17 cellular contexts compared by ENCODE assay signal in genomic region chr13:24261566-24261965, GRCh38. TPM values are rescaled to one million over a fixed set of nuclear protein-coding genes. Genes with fewer than 3 reads are reported as not detected.
A peak's percentile ranks its signal among the peaks of the same experiment; 100 is the strongest.
DNase-seq lines count a peak whose midpoint lies in the region; ATAC-seq, FAIRE-seq and TF ChIP-seq lines count a peak whose summit lies in the region.
"Had no signal": no experiment of that assay in that cellular context is flagged by ENCODE, and none has a peak within 500 bp of the region (broad histone marks: within the 10 kb centered on the region; RNA-seq: fewer than 3 reads in every experiment).

No MANE protein-coding gene starts in this region.

- no peak for FAIRE-seq in kidney (lab: Jason Lieb, UNC)

- H3K4me1 ChIP-seq in kidney (ENCODE audit: control insufficient read depth in 1 of 2, insufficient read depth in 1 of 2, low read depth in 1 of 2, low read length in 2 of 2): peaks cover 22 to 25% of the 10 kb centered on the region in 2 donors
- H3K4me1 ChIP-seq: ascending aorta, esophagus squamous epithelium had no signal

- no peaks in the 10 kb centered on the region for H3K9me3 Mint-ChIP-seq in activated T-cell treated with anti-CD3 and anti-CD28 coated beads, Interleukin-2, amount 50 U/mL, for 24 hours
- H3K9me3 Mint-ChIP-seq in activated T-cell treated with anti-CD3 and anti-CD28 coated beads, Interleukin-2, amount 50 U/mL, for 72 hours: no peaks in the 10 kb centered on the region
- H3K9me3 Mint-ChIP-seq: nephron progenitor cell had no signal

- peaks cover 4% of the 10 kb centered on the region in 2 donors for H3K36me3 ChIP-seq in kidney (ENCODE audit: control insufficient read depth in 1 of 2, insufficient read depth in 2 of 2, low read length in 2 of 2)
- H3K36me3 ChIP-seq: ascending aorta, esophagus squamous epithelium, sigmoid colon had no signal

- H3K36me3 Mint-ChIP-seq in activated T-cell treated with anti-CD3 and anti-CD28 coated beads, Interleukin-2, amount 50 U/mL, for 24 hours (ENCODE audit: low read depth): peaks cover 77% of the 10 kb centered on the region
- peaks cover 3 to 14% of the 10 kb centered on the region in 2 donors for H3K36me3 Mint-ChIP-seq in activated T-cell treated with anti-CD3 and anti-CD28 coated beads, Interleukin-2, amount 50 U/mL, for 72 hours (ENCODE audit: insufficient read depth in 2 of 2)

- H3K4me3 Mint-ChIP-seq in activated T-cell treated with anti-CD3 and anti-CD28 coated beads, Interleukin-2, amount 50 U/mL, for 24 hours: peak overlapping the region; percentile 41
- peak overlapping the region; percentile 57 to 89 for H3K4me3 Mint-ChIP-seq in activated T-cell treated with anti-CD3 and anti-CD28 coated beads, Interleukin-2, amount 50 U/mL, for 72 hours
- H3K4me3 Mint-ChIP-seq: nephron progenitor cell had no signal

- H3K27ac ChIP-seq in kidney (ENCODE audit: low read depth in 2 of 2, low read length in 2 of 2): no peak overlapping the region
- H3K27ac ChIP-seq: ascending aorta, esophagus squamous epithelium, hepatocyte, sigmoid colon, stomach had no signal

- no peaks in the 10 kb centered on the region for H3K27me3 Mint-ChIP-seq in activated T-cell treated with anti-CD3 and anti-CD28 coated beads, Interleukin-2, amount 50 U/mL, for 24 hours
- no peaks in the 10 kb centered on the region for H3K27me3 Mint-ChIP-seq in activated T-cell treated with anti-CD3 and anti-CD28 coated beads, Interleukin-2, amount 50 U/mL, for 72 hours (ENCODE audit: low read depth)

- no peaks in the 10 kb centered on the region for H3K9me3 ChIP-seq in kidney (ENCODE audit: control insufficient read depth in 1 of 2, low read length in 2 of 2)
- H3K9me3 ChIP-seq: ascending aorta, esophagus squamous epithelium, sigmoid colon, stomach had no signal

- peaks cover 89% of the 10 kb centered on the region for H3K4me1 Mint-ChIP-seq in activated T-cell treated with anti-CD3 and anti-CD28 coated beads, Interleukin-2, amount 50 U/mL, for 24 hours (ENCODE audit: low read depth)
- H3K4me1 Mint-ChIP-seq in activated T-cell treated with anti-CD3 and anti-CD28 coated beads, Interleukin-2, amount 50 U/mL, for 72 hours (ENCODE audit: low read depth): peaks cover 96% of the 10 kb centered on the region

- H3K4me3 ChIP-seq in kidney (ENCODE audit: low read length in 2 of 2): no peak overlapping the region
- H3K4me3 ChIP-seq: ascending aorta, esophagus squamous epithelium, hepatocyte, sigmoid colon, stomach had no signal

- ATAC-seq in activated T-cell treated with anti-CD3 and anti-CD28 coated beads, Interleukin-2, amount 50 U/mL, for 72 hours (replicated peaks in 1 of 2): no peak
- peak; percentile 36 for ATAC-seq in stimulated activated naive CD8-positive, alpha-beta T cell treated with anti-CD3 and anti-CD28 coated beads, Interleukin-15, Interleukin-2, amounts not matched to agents 100 U/mL and 50 U/mL, for 24 hours
- ATAC-seq in GM21737 (IDR thresholded peaks at IDR 0.05; ENCODE audit: unreplicated experiment) (no peak), GM18517 (IDR thresholded peaks at IDR 0.05; ENCODE audit: unreplicated experiment) (no peak)

- TF ChIP-seq CTCF in kidney (IDR thresholded peaks at IDR 0.05; ENCODE audit: borderline replicate concordance, extremely low read depth, insufficient read depth): no peak

- H3K27ac Mint-ChIP-seq in activated T-cell treated with anti-CD3 and anti-CD28 coated beads, Interleukin-2, amount 50 U/mL, for 24 hours: peak overlapping the region; percentile 87
- peak overlapping the region; percentile 96 for H3K27ac Mint-ChIP-seq in activated T-cell treated with anti-CD3 and anti-CD28 coated beads, Interleukin-2, amount 50 U/mL, for 72 hours
- H3K27ac Mint-ChIP-seq: nephron progenitor cell had no signal

- DNase-seq in activated T-cell treated with anti-CD3 and anti-CD28 coated beads, Interleukin-2, amount 50 U/mL, for 24 hours: no peak
- no peak for DNase-seq in activated T-cell treated with anti-CD3 and anti-CD28 coated beads for 4 hours
- DNase-seq in activated T-cell treated with anti-CD3 and anti-CD28 coated beads, Interleukin-2, amount 50 U/mL, for 72 hours: peak in 1 of 2 donors; percentile 28
- peak; percentile 8 for DNase-seq in glomerular visceral epithelial cell (ENCODE audit: extremely low spot score)
- DNase-seq in stimulated activated naive CD8-positive, alpha-beta T cell treated with anti-CD3 and anti-CD28 coated beads, Interleukin-15, Interleukin-2, amounts not matched to agents 100 U/mL and 50 U/mL, for 24 hours: no peak
- DNase-seq in kidney: no peak
- DNase-seq: esophagus squamous epithelium, left colon, NCI-H1105, nephron progenitor cell, SHP77, sigmoid colon, stomach had no signal

- no peak overlapping the region for H3K9ac ChIP-seq in kidney (ENCODE audit: low read length in 2 of 2)

- intact Hi-C loops in kidney (cut with DNase I): no loop called here

RNA-seq across cellular contexts. Expression of gene C1QTNF9, which starts 47.8 kb away (rescaled TPM):
- under 1 TPM in 1 of 2 donors, not detected in 1; 0.14 TPM for total RNA-seq in activated T-cell treated with anti-CD3 and anti-CD28 coated beads, Interleukin-2, amount 50 U/mL, for 72 hours
- 0.25 TPM for total RNA-seq in kidney
- not detected for polyA plus RNA-seq in kidney (ENCODE audit: insufficient read depth, low read depth, low replicate concordance)
- total RNA-seq: ascending aorta, esophagus squamous epithelium, hepatocyte had no signal
- polyA plus RNA-seq: hepatocyte had no signal
